ENCODE assay signal across 8 cellular contexts in genomic region chr4:23333946-23334878, GRCh38.
A peak's percentile ranks its signal among the peaks of the same experiment; 100 is the strongest.
DNase-seq lines count a peak whose midpoint lies in the region; ATAC-seq and TF ChIP-seq lines count a peak whose summit lies in the region.

No MANE protein-coding gene starts in this region.

- ATAC-seq in GM21717 (IDR thresholded peaks at IDR 0.05; ENCODE audit: unreplicated experiment) (peak; percentile 90), mucosa of descending colon (peak; percentile 91)

- POLR2A ChIA-PET in PC-9 (lab: Charles Lee; ENCODE audit: unreplicated experiment), result interaction anchor here (0.5 kb wide), 1 partner anchor 1324 kb away, joined by 17 read pairs; no protein-coding TSS in a partner anchor

- H3K9me2 ChIP-seq in PC-9 (ENCODE audit: insufficient read depth), result no peaks in the 10 kb centered on the region

- H3K27me3 ChIP-seq in PC-9 (ENCODE audit: insufficient read depth, low read depth), result no peaks in the 10 kb centered on the region

- H3K27ac ChIP-seq in PC-9, result peak overlapping the region; percentile 1; the same call in 1 of the 2 replicates

- H3K36me3 ChIP-seq in PC-9 (ENCODE audit: low read depth) (no peaks in the 10 kb centered on the region), mucosa of descending colon (ENCODE audit: low read depth) (no peaks in the 10 kb centered on the region)

- H2AFZ ChIP-seq in PC-9, result no peak overlapping the region

- no peaks in the 10 kb centered on the region for H3K79me2 ChIP-seq in PC-9 (ENCODE audit: low read depth)

- peaks cover 9% of the 10 kb centered on the region for H3K4me1 ChIP-seq in PC-9 (replicated peaks; ENCODE audit: insufficient read depth)
- no peaks in the 10 kb centered on the region for H3K4me1 ChIP-seq in mucosa of descending colon (ENCODE audit: low read depth)

- no peaks in the 10 kb centered on the region for H4K20me1 ChIP-seq in PC-9 (ENCODE audit: insufficient read depth)

- DNase-seq in HT1080 (ENCODE audit: low read depth), result peak; percentile 97
- peak; percentile 22 to 75 for DNase-seq in PC-9
- peak; percentile 73 to 89 for DNase-seq in cardiac fibroblast (ENCODE audit: low read depth in 2 of 2)
- DNase-seq in mucosa of descending colon, result peak in 1 of 3 donors; percentile 40
- no peak for DNase-seq in activated effector memory CD4-positive, alpha-beta T cell treated with anti-CD3 and anti-CD28 coated beads, Interleukin-2, amount 50 U/mL, for 16 hours
- DNase-seq in 8988T, result no peak

- H3K4me2 ChIP-seq in PC-9, result peak overlapping the region; percentile 26; the same call in 1 of the 2 replicates

- H3F3A ChIP-seq in PC-9 (ENCODE audit: insufficient read depth, low read depth), result peaks cover 4% of the 10 kb centered on the region

- H3K9me3 ChIP-seq in PC-9 (ENCODE audit: insufficient read depth, low read depth) (no peaks in the 10 kb centered on the region), mucosa of descending colon (no peaks in the 10 kb centered on the region)

- CTCF ChIA-PET in PC-9 (lab: Charles Lee), result interaction anchor here (0.7 kb wide), 1 partner anchor 280 kb away, joined by 3 read pairs; no protein-coding TSS in a partner anchor

- TF ChIP-seq CTCF in PC-9 (conservative IDR thresholded peaks at IDR 0.05) (no peak), cardiac fibroblast (IDR thresholded peaks at IDR 0.05; ENCODE audit: low read depth, low read length) (no peak), mucosa of descending colon (IDR thresholded peaks at IDR 0.05) (no peak)

- intact Hi-C loops in PC-9 (cut with micrococcal nuclease; ENCODE audit: unreplicated experiment) (loop anchor here (1.0 to 5.0 kb wide), 3 partner anchors 39 to 197 kb away; no protein-coding TSS in a partner anchor), mucosa of descending colon (cut with DNase I, micrococcal nuclease) (no loop called here)

- H3K4me3 ChIP-seq in GM08714 (ENCODE audit: low read length) (peak overlapping the region; percentile 19; the same call in 1 of the 2 replicates), PC-9 (no peak overlapping the region), cardiac fibroblast (replicated peaks in 1 of 2; ENCODE audit: low read depth in 2 of 2, low read length in 2 of 2) (no peak overlapping the region), mucosa of descending colon (no peak overlapping the region)

- BruUV-seq in PC-9 (replicated peaks; lab: Mats Ljungman, UMichigan), result TSS peak; percentile 54

Comparison
In these comparisons a context has a peak if more than half of its experiments do, and no peak if none do; other contexts are left out.
1. DNase-seq: peak in HT1080 (single experiment), PC-9 (2 of 2) and cardiac fibroblast (2 of 2); none in activated effector memory CD4-positive, alpha-beta T cell treated with anti-CD3 and anti-CD28 coated beads, Interleukin-2, amount 50 U/mL, for 16 hours (single experiment) and 8988T (single experiment).